ENCODE assay signal across 19 cellular contexts in genomic region chr5:62346727-62347126, GRCh38.
"Had no signal": no experiment of that assay in that cellular context is flagged by ENCODE, and none has a peak within 500 bp of the region (broad histone marks: within the 10 kb centered on the region; RNA-seq: fewer than 3 reads in every experiment).

No MANE protein-coding gene starts in this region.

- H3K9me3 Mint-ChIP-seq: activated T-helper 2 cell treated with anti-CD3 and anti-CD28 coated beads, Interferon-gamma antibody, Interleukin-2, Interleukin-4, amounts not matched to agents 10 μg/mL and 5 μg/mL and 100 μg/mL, durations not matched to agents 14 hours and 24 hours and 36 hours; stimulated activated naive CD8-positive, alpha-beta T cell treated with anti-CD3 and anti-CD28 coated beads, Interleukin-15, Interleukin-2, amounts not matched to agents 100 ng/mL and 50 ng/mL, for 24 hours; WTC11 had no signal

- H3K27me3 Mint-ChIP-seq: stimulated activated naive CD8-positive, alpha-beta T cell treated with anti-CD3 and anti-CD28 coated beads, Interleukin-15, Interleukin-2, amounts not matched to agents 100 ng/mL and 50 ng/mL, for 24 hours had no signal

- H3K9me3 ChIP-seq: prostate gland, tibial nerve had no signal

- H3K4me1 ChIP-seq: prostate gland, tibial nerve had no signal

- H3K36me3 ChIP-seq: prostate gland had no signal

- H3K27ac ChIP-seq: brain microvascular endothelial cell, coronary artery, prostate gland, tibial nerve had no signal

- H3K4me3 ChIP-seq: coronary artery, lung, prostate gland, tibial nerve had no signal

- ATAC-seq: left lobe of liver, right cardiac atrium, WTC11 had no signal

- DNase-seq: activated CD4-positive, alpha-beta T cell treated with anti-CD3 and anti-CD28 coated beads for 4 hours; activated CD8-positive, alpha-beta memory T cell treated with anti-CD3 and anti-CD28 coated beads for 24 hours; activated naive CD4-positive, alpha-beta T cell treated with Interleukin-2 at 50 U/mL for 16 hours; aorta; brain microvascular endothelial cell; central memory CD4-positive, alpha-beta T cell; erythroblast; foreskin melanocyte; midbrain; right cardiac atrium; SIG-M5 had no signal

- H3K27me3 ChIP-seq: brain microvascular endothelial cell, tibial nerve had no signal

- H3K4me3 Mint-ChIP-seq: stimulated activated naive CD8-positive, alpha-beta T cell treated with anti-CD3 and anti-CD28 coated beads, Interleukin-15, Interleukin-2, amounts not matched to agents 100 ng/mL and 50 ng/mL, for 24 hours; WTC11 had no signal

- H3K27ac Mint-ChIP-seq: activated T-helper 2 cell treated with anti-CD3 and anti-CD28 coated beads, Interferon-gamma antibody, Interleukin-2, Interleukin-4, amounts not matched to agents 10 μg/mL and 5 μg/mL and 100 μg/mL, durations not matched to agents 14 hours and 24 hours and 36 hours; stimulated activated naive CD8-positive, alpha-beta T cell treated with anti-CD3 and anti-CD28 coated beads, Interleukin-15, Interleukin-2, amounts not matched to agents 100 ng/mL and 50 ng/mL, for 24 hours; WTC11 had no signal
